8 cellular contexts compared by ENCODE assay signal in genomic region chr14:63727736-63728728, GRCh38. TPM values are rescaled to one million over a fixed set of nuclear protein-coding genes. Genes with fewer than 3 reads are reported as not detected.
DNase-seq lines count a peak whose midpoint lies in the region; ATAC-seq and TF ChIP-seq lines count a peak whose summit lies in the region.

SGPP1 (minus strand) TSS chr14:63728065; CDS start chr14:63727944, 121 bp downstream.

- in situ Hi-C loops in mammary epithelial cell (cut with MboI; ENCODE audit: low sequenced_read_pairs in 2 of 2) = no loop called here

- H3K4me3 ChIP-seq in WERI-Rb-1 (ENCODE audit: low read depth, low read length) (peak within 1 kb of the TSS; percentile 90), mammary epithelial cell (replicated peaks in 1 of 3; ENCODE audit: insufficient read depth in 1 of 3, low read depth in 2 of 3, low read length in 3 of 3) (peak within 1 kb of the TSS; percentile 91 to 100 (median 92)), smooth muscle cell (peak within 1 kb of the TSS; percentile 99)

- H3K79me2 ChIP-seq in mammary epithelial cell (ENCODE audit: insufficient read depth, low read length) (peaks cover 47% of the 10 kb centered on the region), smooth muscle cell (ENCODE audit: low read depth) (peaks cover 40% of the 10 kb centered on the region)

- H4K20me1 ChIP-seq in mammary epithelial cell (ENCODE audit: insufficient read depth, low read length) (no peaks in the 10 kb centered on the region), smooth muscle cell (ENCODE audit: low read depth) (peaks cover 16% of the 10 kb centered on the region)

- H3K4me2 ChIP-seq in mammary epithelial cell (ENCODE audit: insufficient read depth, low read depth, low read length) = peak within 1 kb of the TSS; percentile 93
- H3K4me2 ChIP-seq in smooth muscle cell = peak within 1 kb of the TSS; percentile 100

- H3K4me1 ChIP-seq in mammary epithelial cell (ENCODE audit: insufficient read depth, low read length) (peaks cover 12% of the 10 kb centered on the region), smooth muscle cell (ENCODE audit: low read depth) (peaks cover 23% of the 10 kb centered on the region)

- H3K27ac ChIP-seq in WERI-Rb-1 (peak within 1 kb of the TSS; percentile 94), mammary epithelial cell (ENCODE audit: insufficient read depth, low read depth, low read length) (peak within 1 kb of the TSS; percentile 46), smooth muscle cell (ENCODE audit: low read depth) (peak within 1 kb of the TSS; percentile 44)

- DNase-seq in NCI-H2029 (lab: John Stamatoyannopoulos, UW) = peak; percentile 17
- no peak for DNase-seq in NCI-H2029 treated with DMSO at 0.1 percent for 48 hours (lab: John Stamatoyannopoulos, UW)
- DNase-seq in NCI-H1694 treated with DMSO at 0.1 percent for 48 hours (lab: John Stamatoyannopoulos, UW) = peak; percentile 65
- DNase-seq in WERI-Rb-1 = peak; percentile 89
- peak; percentile 68 for DNase-seq in mammary epithelial cell
- DNase-seq in iPS-NIHi7 (ENCODE audit: extremely low spot score) = peak; percentile 89
- peak; percentile 42 for DNase-seq in smooth muscle cell (lab: John Stamatoyannopoulos, UW; ENCODE audit: unreplicated experiment)

- H3K9me3 ChIP-seq in WERI-Rb-1 (ENCODE audit: severe bottlenecking) = no peaks in the 10 kb centered on the region
- no peaks in the 10 kb centered on the region for H3K9me3 ChIP-seq in mammary epithelial cell (replicated peaks; ENCODE audit: insufficient read depth, low read length)
- H3K9me3 ChIP-seq in smooth muscle cell (replicated peaks; ENCODE audit: low read depth) = no peaks in the 10 kb centered on the region

- dilution Hi-C loops in mammary epithelial cell (cut with HindIII; ENCODE audit: low sequenced_read_pairs) = loop anchor here (10.0 kb wide), 1 partner anchor 47 kb away; no protein-coding TSS in a partner anchor

- CTCF ChIA-PET in mammary epithelial cell (lab: Charles Lee; ENCODE audit: low non-redundant PET) = no interaction called here

- TSS peak; percentile 92 for BruUV-seq in mammary epithelial cell (replicated peaks; lab: Mats Ljungman, UMichigan)

- H3K9ac ChIP-seq in mammary epithelial cell (ENCODE audit: insufficient read depth, low read length) = peak within 1 kb of the TSS; percentile 75
- H3K9ac ChIP-seq in smooth muscle cell (ENCODE audit: low read depth) = peak within 1 kb of the TSS; percentile 84

- peak within 1 kb of the TSS; percentile 97 for H2AFZ ChIP-seq in mammary epithelial cell (ENCODE audit: low read depth, low read length)
- H2AFZ ChIP-seq in smooth muscle cell (ENCODE audit: low read depth) = peak within 1 kb of the TSS; percentile 99

- intact Hi-C loops in mammary epithelial cell (cut with micrococcal nuclease) = loop anchor here (1.0 to 10.0 kb wide), 4 partner anchors 43 to 341 kb away; partner anchors contain the start of gene WDR89

- WGBS in mammary epithelial cell (ENCODE audit: low coverage, missing lambda C conversion rate) = 7% methylated on average over 19 of the region's 88 CpGs
- 3% methylated on average over 74 of the region's 88 CpGs for WGBS in smooth muscle cell (ENCODE audit: low lambda C conversion rate)

- TF ChIP-seq CTCF in WERI-Rb-1 (IDR thresholded peaks at IDR 0.05; ENCODE audit: low read depth, low read length) = peak; percentile 59
- TF ChIP-seq CTCF in mammary epithelial cell (conservative IDR thresholded peaks at IDR 0.05 in 1 of 2, IDR thresholded peaks at IDR 0.05 in 1 of 2; ENCODE audit: extremely low read depth in 1 of 2, insufficient read depth in 1 of 2, low read depth in 1 of 2, low read length in 2 of 2) = no peak
- peak; percentile 26 for TF ChIP-seq CTCF in smooth muscle cell (IDR thresholded peaks at IDR 0.05; ENCODE audit: borderline replicate concordance, insufficient read depth, poor library complexity, severe bottlenecking)

- H3K36me3 ChIP-seq in WERI-Rb-1 = no peaks in the 10 kb centered on the region; the same call in 1 of the 2 replicates
- peaks cover under 1% of the 10 kb centered on the region for H3K36me3 ChIP-seq in mammary epithelial cell (ENCODE audit: insufficient read depth, low read length)
- no peaks in the 10 kb centered on the region for H3K36me3 ChIP-seq in smooth muscle cell (ENCODE audit: low read depth)

- peak; percentile 78 for ATAC-seq in HG02852 (IDR thresholded peaks at IDR 0.05; ENCODE audit: unreplicated experiment)

- H3K27me3 ChIP-seq in WERI-Rb-1 (ENCODE audit: insufficient read depth, low read depth, severe bottlenecking) = no peaks in the 10 kb centered on the region
- H3K27me3 ChIP-seq in mammary epithelial cell (ENCODE audit: insufficient read depth, low read length) = no peaks in the 10 kb centered on the region
- no peaks in the 10 kb centered on the region for H3K27me3 ChIP-seq in smooth muscle cell (ENCODE audit: low read depth)

- H3F3A ChIP-seq in smooth muscle cell (ENCODE audit: low read depth) = no peaks in the 10 kb centered on the region

RNA-seq across cellular contexts. Expression of gene SGPP1, which starts in this region (rescaled TPM):
- total RNA-seq in mammary epithelial cell = 10 to 100 TPM; 25.3 to 55.2 TPM
- 10.9 TPM for polyA plus RNA-seq in mammary epithelial cell
- polyA minus RNA-seq in mammary epithelial cell = 3.2 TPM
- total RNA-seq in smooth muscle cell = 25.8 and 30.0 TPM in 2 replicates
- polyA plus RNA-seq in smooth muscle cell = 13.4 and 16.0 TPM in 2 replicates

Comparison
In these comparisons a context has a peak if more than half of its experiments do, and no peak if none do; other contexts are left out.
1. H3K27ac ChIP-seq: peak in every context shown above with its lines; median percentile 94 in WERI-Rb-1; 46 in mammary epithelial cell; 44 in smooth muscle cell.
2. CTCF ChIP-seq: peak in WERI-Rb-1 (single experiment) and smooth muscle cell (single experiment); none in mammary epithelial cell (0 of 2).
3. Peak in every context shown above with its lines, with median percentiles within 50 percentile points of each other: H3K4me3 ChIP-seq.